20 cellular contexts compared by ENCODE assay signal in genomic region chr17:14225153-14226004, GRCh38. TPM values are rescaled to one million over a fixed set of nuclear protein-coding genes. Genes with fewer than 3 reads are reported as not detected.
DNase-seq lines count a peak whose midpoint lies in the region; ATAC-seq and TF ChIP-seq lines count a peak whose summit lies in the region.
"Had no signal": no experiment of that assay in that cellular context is flagged by ENCODE, and none has a peak within 500 bp of the region (broad histone marks: within the 10 kb centered on the region; RNA-seq: fewer than 3 reads in every experiment).

No MANE protein-coding gene starts in this region.

- no peak overlapping the region for H3K4me2 ChIP-seq in OCI-LY7 (ENCODE audit: low read length)
- H3K4me2 ChIP-seq: A549; BLaER1 treated with 17β-estradiol and CSF1 and Interleukin-3, amounts not matched to agents 10 nM and 100 nM had no signal

- peak overlapping the region; percentile 85 for H3K27ac Mint-ChIP-seq in osteocyte (ENCODE audit: unreplicated experiment)
- H3K27ac Mint-ChIP-seq: B cell; CD8-positive, alpha-beta T cell; HFFc6 had no signal

- peaks cover 67% of the 10 kb centered on the region for H3K4me1 Mint-ChIP-seq in osteocyte (ENCODE audit: unreplicated experiment)
- H3K4me1 Mint-ChIP-seq: B cell had no signal

- H3K27me3 Mint-ChIP-seq in osteocyte (ENCODE audit: unreplicated experiment) = no peaks in the 10 kb centered on the region

- H3K4me3 Mint-ChIP-seq in osteocyte (ENCODE audit: unreplicated experiment) = no peak overlapping the region
- H3K4me3 Mint-ChIP-seq: B cell; CD8-positive, alpha-beta T cell; HFFc6 had no signal

- POLR2A ChIA-PET in OCI-LY7 (lab: Charles Lee) = no interaction called here

- no TSS peak for BruUV-seq in OCI-LY7 (replicated peaks; lab: Mats Ljungman, UMichigan)

- H3K4me3 ChIP-seq in OCI-LY7 (ENCODE audit: low read depth, low read length, poor library complexity, severe bottlenecking) = no peak overlapping the region
- H3K4me3 ChIP-seq: A549; BLaER1 treated with 17β-estradiol and CSF1 and Interleukin-3, amounts not matched to agents 10 nM and 100 nM had no signal

- no peak overlapping the region for H3K27ac ChIP-seq in OCI-LY7 (ENCODE audit: low read depth, low read length, poor library complexity, severe bottlenecking)
- H3K27ac ChIP-seq: 22Rv1; A549; BLaER1 treated with 17β-estradiol and CSF1 and Interleukin-3, amounts not matched to agents 10 nM and 100 nM had no signal

- no peak for TF ChIP-seq CTCF in osteocyte (IDR thresholded peaks at IDR 0.05)
- no peak for TF ChIP-seq CTCF in OCI-LY7 (conservative IDR thresholded peaks at IDR 0.05; ENCODE audit: low read length)

- no peaks in the 10 kb centered on the region for H3K36me3 ChIP-seq in OCI-LY7 (ENCODE audit: insufficient read depth, low read length)
- H3K36me3 ChIP-seq: BLaER1 treated with 17β-estradiol and CSF1 and Interleukin-3, amounts not matched to agents 10 nM and 100 nM had no signal

- peak; percentile 16 for DNase-seq in NOMO-1 treated with DMSO at 0.1 percent for 48 hours (lab: John Stamatoyannopoulos, UW; ENCODE audit: unreplicated experiment)
- DNase-seq in NOMO-1 treated with dmso at 0.1 percent for 144 hours (lab: John Stamatoyannopoulos, UW; ENCODE audit: unreplicated experiment) = no peak
- DNase-seq in left colon = no peak
- no peak for DNase-seq in osteocyte (ENCODE audit: extremely low spot score, unreplicated experiment)
- no peak for DNase-seq in NCI-H446 treated with DMSO at 0.1 percent for 48 hours (lab: John Stamatoyannopoulos, UW)
- no peak for DNase-seq in OCI-LY7 (ENCODE audit: low spot score)
- no peak for DNase-seq in Ammon's horn (ENCODE audit: low spot score)
- DNase-seq: Calu3; CD8-positive, alpha-beta T cell; DMS79 treated with DMSO at 0.1 percent for 48 hours; GF-D8; GOT3; H7; HFFc6 had no signal

- CTCF ChIA-PET in OCI-LY7 (lab: Charles Lee; ENCODE audit: unreplicated experiment) = no interaction called here

- peak; percentile 86 for ATAC-seq in left colon
- ATAC-seq: A549; CD8-positive, alpha-beta T cell; HCT116 had no signal

- H3K9me3 Mint-ChIP-seq in osteocyte (ENCODE audit: unreplicated experiment) = peaks cover 4% of the 10 kb centered on the region
- H3K9me3 Mint-ChIP-seq: CD8-positive, alpha-beta T cell; HFFc6 had no signal

- H3K9me3 ChIP-seq in OCI-LY7 (ENCODE audit: low read length) = no peaks in the 10 kb centered on the region
- H3K9me3 ChIP-seq: A549 had no signal

- H3K4me1 ChIP-seq in OCI-LY7 (ENCODE audit: insufficient read depth, low read length, poor library complexity, severe bottlenecking) = no peaks in the 10 kb centered on the region
- H3K4me1 ChIP-seq: A549; BLaER1 treated with 17β-estradiol and CSF1 and Interleukin-3, amounts not matched to agents 10 nM and 100 nM had no signal

- H3K79me2 ChIP-seq in OCI-LY7 (ENCODE audit: insufficient read depth, low read depth, low read length) = no peaks in the 10 kb centered on the region

- H3K36me3 Mint-ChIP-seq in osteocyte (ENCODE audit: unreplicated experiment) = no peaks in the 10 kb centered on the region
- H3K36me3 Mint-ChIP-seq: CD8-positive, alpha-beta T cell had no signal

- no peaks in the 10 kb centered on the region for H3K9me2 ChIP-seq in OCI-LY7 (ENCODE audit: insufficient read depth, low read length)

- H4K20me1 ChIP-seq in OCI-LY7 (ENCODE audit: insufficient read depth, low read length) = no peaks in the 10 kb centered on the region
- H4K20me1 ChIP-seq: BLaER1 treated with 17β-estradiol and CSF1 and Interleukin-3, amounts not matched to agents 10 nM and 100 nM had no signal

- intact Hi-C loops in left colon (cut with DNase I, micrococcal nuclease) = no loop called here
- intact Hi-C loops in OCI-LY7 (cut with micrococcal nuclease; ENCODE audit: unreplicated experiment) = no loop called here

- H2AFZ ChIP-seq in OCI-LY7 (ENCODE audit: low read length) = no peak overlapping the region

RNA-seq across cellular contexts. Expression of gene CDRT15, which starts 11.3 kb away (rescaled TPM):
- not detected for total RNA-seq in left colon
- not detected in 2 replicates for total RNA-seq in osteocyte
- total RNA-seq in OCI-LY7 (2014; rRNA removed; shearing (Covaris generic)) = not detected in 2 replicates
- total RNA-seq in OCI-LY7 (2022) = not detected in 2 replicates
- total RNA-seq: B cell; Calu3; CD8-positive, alpha-beta T cell; H7; HFFc6; HT-29 had no signal
